Comparison of ENCODE assay signal across 25 cellular contexts in the genomic region with DNA sequence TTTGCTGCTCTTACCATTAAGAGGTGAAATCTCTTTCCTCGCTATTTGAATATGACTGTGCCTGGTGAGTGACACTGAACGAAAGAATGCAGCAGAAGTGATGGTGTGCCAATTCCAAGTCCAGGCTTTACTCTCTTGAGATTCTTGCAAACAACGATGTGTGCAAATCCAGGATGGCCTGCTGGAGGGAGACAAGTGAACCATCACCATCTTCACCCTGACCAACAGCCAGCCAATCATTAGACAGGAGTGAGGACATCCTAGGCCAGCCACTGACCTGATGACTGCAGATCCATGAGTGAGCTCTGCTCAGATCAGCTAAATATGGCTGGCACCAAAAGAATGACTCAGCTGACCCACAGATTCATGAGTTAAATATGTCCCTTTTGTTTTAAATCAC.
DNase-seq lines count a peak whose midpoint lies in the region; ATAC-seq, FAIRE-seq and TF ChIP-seq lines count a peak whose summit lies in the region.
"Had no signal": no experiment of that assay in that cellular context is flagged by ENCODE, and none has a peak within 500 bp of the region (broad histone marks: within the 10 kb centered on the region; RNA-seq: fewer than 3 reads in every experiment).

No MANE protein-coding gene starts in this region.

- DNase-seq in EH (ENCODE audit: low read depth) (peak; percentile 46), M059J (ENCODE audit: low read depth) (peak; percentile 5), brain microvascular endothelial cell (peak; percentile 7), kidney glomerular epithelial cell (lab: John Stamatoyannopoulos, UW) (peak; percentile 68), frontal cortex (ENCODE audit: low spot score in 2 of 2) (no peak), NCI-H1930 (lab: John Stamatoyannopoulos, UW) (no peak)
- DNase-seq: activated CD4-positive, alpha-beta T cell treated with anti-CD3 and anti-CD28 coated beads, Interleukin-2, amount 50 U/mL, for 1 hour; activated naive CD8-positive, alpha-beta T cell treated with anti-CD3 and anti-CD28 coated beads for 36 hours; CD4-positive, alpha-beta T cell; GF-D8; GOT3; left lung; NCI-H1417 treated with DMSO at 0.1 percent for 48 hours; NCI-H774; posterior cingulate gyrus; stimulated activated CD4-positive, alpha-beta T cell treated with anti-CD3 and anti-CD28 coated beads, Interleukin-2, amount 100 ng/mL, for 24 hours; stimulated activated naive CD4-positive, alpha-beta T cell; T-helper 17 cell; WERI-Rb-1 had no signal

- in situ Hi-C loops in brain microvascular endothelial cell (cut with HindIII; ENCODE audit: low pct_ligation_motif_present, low sequenced_read_pairs): no loop called here

- ATAC-seq in HG02870 (IDR thresholded peaks at IDR 0.05; ENCODE audit: unreplicated experiment) (no peak), HG02798 (IDR thresholded peaks at IDR 0.05; ENCODE audit: poor library complexity, unreplicated experiment) (no peak)
- ATAC-seq: activated T-helper 17 cell treated with anti-CD3 and anti-CD28 coated beads, Interleukin-2, amount 50 U/mL, for 72 hours; left lung; T-helper 17 cell had no signal

- H3K4me3 ChIP-seq in brain microvascular endothelial cell (ENCODE audit: low read depth, low read length): no peak overlapping the region
- H3K4me3 ChIP-seq: cardiac muscle cell, left lung had no signal

- no peak overlapping the region for H3K27ac ChIP-seq in brain microvascular endothelial cell
- H3K27ac ChIP-seq: cardiac muscle cell, epithelial cell of prostate, left lung, WERI-Rb-1 had no signal

- TF ChIP-seq CTCF in brain microvascular endothelial cell (IDR thresholded peaks at IDR 0.05; ENCODE audit: low read depth, low read length, missing control alignments): no peak

- no peaks in the 10 kb centered on the region for H3K36me3 ChIP-seq in brain microvascular endothelial cell (replicated peaks)
- H3K36me3 ChIP-seq: cardiac muscle cell, left lung, WERI-Rb-1 had no signal

- no peaks in the 10 kb centered on the region for H3K27me3 ChIP-seq in brain microvascular endothelial cell (replicated peaks)
- H3K27me3 ChIP-seq: cardiac muscle cell, left lung had no signal

- FAIRE-seq in frontal cortex (lab: Jason Lieb, UNC): no peak
- FAIRE-seq: GM19239 had no signal

Comparison
In these comparisons a context has a peak if more than half of its experiments do, and no peak if none do; other contexts are left out.
1. DNase-seq: peak in EH (single experiment), M059J (single experiment), brain microvascular endothelial cell (single experiment) and kidney glomerular epithelial cell (single experiment); none in frontal cortex (0 of 2) and NCI-H1930 (0 of 2).